17 cellular contexts compared by ENCODE assay signal in the genomic region with DNA sequence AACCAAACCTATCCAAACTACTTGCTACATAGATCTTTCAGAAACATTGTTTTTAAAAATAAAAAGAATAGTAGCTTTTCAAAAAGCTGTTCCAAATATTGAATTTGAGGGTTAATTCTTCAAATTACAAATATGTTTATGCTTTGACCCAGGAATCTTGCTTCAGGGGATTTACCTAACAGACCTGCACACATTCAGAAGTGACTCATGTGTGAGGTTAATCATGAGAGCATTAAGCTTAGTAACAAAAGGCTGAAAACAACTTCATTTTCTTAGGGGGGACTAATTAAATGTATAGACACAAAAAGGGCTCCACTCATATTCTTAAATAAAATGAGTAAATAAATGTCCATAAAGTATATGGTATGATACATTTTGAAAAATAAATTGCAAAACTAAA.
"Had no signal": no experiment of that assay in that cellular context is flagged by ENCODE, and none has a peak within 500 bp of the region (broad histone marks: within the 10 kb centered on the region; RNA-seq: fewer than 3 reads in every experiment).

No MANE protein-coding gene starts in this region.

- H3K4me1 ChIP-seq: neural progenitor cell, uterus had no signal

- DNase-seq: activated CD4-positive, alpha-beta T cell treated with anti-CD3 and anti-CD28 coated beads for 36 hours; activated CD4-positive, alpha-beta T cell treated with anti-CD3 and anti-CD28 coated beads, Interleukin-2, amount 50 U/mL, for 48 hours; activated naive CD4-positive, alpha-beta T cell treated with Interleukin-2 at 50 U/mL for 16 hours; activated naive CD8-positive, alpha-beta T cell treated with anti-CD3 and anti-CD28 coated beads, Interleukin-2, amount 50 U/mL, for 24 hours; aorta; erythroblast; head of caudate nucleus; mesenchymal stem cell; naive thymus-derived CD4-positive, alpha-beta T cell; right cardiac atrium; stimulated activated CD4-positive, alpha-beta T cell treated with anti-CD3 and anti-CD28 coated beads, Interleukin-2, amount 100 ng/mL, for 24 hours; stimulated activated naive CD8-positive, alpha-beta T cell treated with anti-CD3 and anti-CD28 coated beads, Interleukin-15, Interleukin-2, amounts not matched to agents 100 U/mL and 50 U/mL, for 24 hours; T-cell; uterus had no signal

- H3K4me3 ChIP-seq: neural progenitor cell, tibial nerve, uterus had no signal

- H3K9me3 ChIP-seq: tibial nerve, uterus had no signal

- H3K36me3 ChIP-seq: neural progenitor cell, tibial nerve, uterus had no signal

- H3K27ac ChIP-seq: neural progenitor cell, tibial nerve, uterus had no signal

- FAIRE-seq: frontal cortex had no signal

- H3K27me3 ChIP-seq: neural progenitor cell, tibial nerve, uterus had no signal
